In genomic region chrX:41086627-41086932, GRCh38 we compare ENCODE assay signal across 9 cellular contexts. TPM values are rescaled to one million over a fixed set of nuclear protein-coding genes. Genes with fewer than 3 reads are reported as not detected.
A peak's percentile ranks its signal among the peaks of the same experiment; 100 is the strongest.
DNase-seq lines count a peak whose midpoint lies in the region; ATAC-seq and TF ChIP-seq lines count a peak whose summit lies in the region.
"Had no signal": no experiment of that assay in that cellular context is flagged by ENCODE, and none has a peak within 500 bp of the region (broad histone marks: within the 10 kb centered on the region; RNA-seq: fewer than 3 reads in every experiment).

No MANE protein-coding gene starts in this region.

- H3K27ac ChIP-seq in RWPE1, result peak overlapping the region; percentile 96

- ATAC-seq in HG03097 (IDR thresholded peaks at IDR 0.05; ENCODE audit: low FRiP score, unreplicated experiment), result no peak

- POLR2A ChIA-PET in RWPE1 (lab: Yijun Ruan, JAX; ENCODE audit: low non-redundant PET), result interaction anchor here (3.0 kb wide), 1 partner anchor 77 kb away, joined by 14 read pairs; no protein-coding TSS in a partner anchor

- H3K4me3 ChIP-seq in GM08714 (ENCODE audit: low read length), result peak overlapping the region; percentile 85

- TF ChIP-seq POLR2A in erythroblast (IDR thresholded peaks at IDR 0.05; ENCODE audit: low read length), result no peak

- no peak for DNase-seq in RWPE1 (ENCODE audit: low spot score)
- DNase-seq in erythroblast (lab: John Stamatoyannopoulos, UW), result peak; percentile 86 to 89
- DNase-seq in pons (ENCODE audit: low spot score), result peak; percentile 2
- no peak for DNase-seq in mucosa of gallbladder (ENCODE audit: low spot score)
- DNase-seq in activated effector memory CD4-positive, alpha-beta T cell treated with anti-CD3 and anti-CD28 coated beads, Interleukin-2, amount 50 U/mL, for 16 hours, result no peak
- no peak for DNase-seq in NCI-H1417 treated with DMSO at 0.1 percent for 48 hours (lab: John Stamatoyannopoulos, UW)
- DNase-seq: NCI-H446 had no signal

- CTCF ChIA-PET in RWPE1 (lab: Yijun Ruan, JAX), result interaction anchor here (0.7 kb wide), 1 partner anchor 50 kb away, joined by 3 read pairs; no protein-coding TSS in a partner anchor

- no peak for TF ChIP-seq CTCF in RWPE1 (conservative IDR thresholded peaks at IDR 0.05; ENCODE audit: low read depth)

RNA-seq across cellular contexts. Expression of gene USP9X, which starts 1.3 kb away (rescaled TPM):
- total RNA-seq in mucosa of gallbladder, result 90.5 TPM

Comparison
In these comparisons a context has a peak if more than half of its experiments do, and no peak if none do; other contexts are left out.
1. DNase-seq: peak in erythroblast (2 of 2) and pons (single experiment); none in RWPE1 (single experiment), mucosa of gallbladder (single experiment), activated effector memory CD4-positive, alpha-beta T cell treated with anti-CD3 and anti-CD28 coated beads, Interleukin-2, amount 50 U/mL, for 16 hours (single experiment) and NCI-H1417 treated with DMSO at 0.1 percent for 48 hours (single experiment).